1 cellular context compared by ENCODE assay signal in the genomic region with DNA sequence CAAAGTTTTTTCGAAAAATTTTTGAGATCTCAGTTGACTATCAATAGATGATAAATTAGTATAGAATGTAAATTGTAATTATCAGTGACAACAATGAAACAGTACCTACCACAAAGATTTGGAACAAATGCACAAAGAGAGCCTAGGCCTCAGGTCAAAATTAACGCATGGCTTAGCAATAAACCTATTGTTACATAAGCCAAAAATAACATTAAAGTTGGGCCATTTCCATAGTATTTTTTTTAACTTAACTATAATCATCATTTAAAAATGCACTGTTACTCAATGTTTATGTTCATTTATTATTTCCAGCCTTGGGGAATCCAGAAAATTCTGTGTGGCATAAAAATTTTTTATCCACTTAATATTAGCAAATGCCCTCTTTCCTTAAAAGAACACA.
TF ChIP-seq lines count a peak whose summit lies in the region.

No MANE protein-coding gene starts in this region.

TF ChIP-seq in GM23338, 12 proteins besides CTCF, POLR2A, EP300 and RAD21 (continued from another document):
- TF ChIP-seq, protein P1, sequence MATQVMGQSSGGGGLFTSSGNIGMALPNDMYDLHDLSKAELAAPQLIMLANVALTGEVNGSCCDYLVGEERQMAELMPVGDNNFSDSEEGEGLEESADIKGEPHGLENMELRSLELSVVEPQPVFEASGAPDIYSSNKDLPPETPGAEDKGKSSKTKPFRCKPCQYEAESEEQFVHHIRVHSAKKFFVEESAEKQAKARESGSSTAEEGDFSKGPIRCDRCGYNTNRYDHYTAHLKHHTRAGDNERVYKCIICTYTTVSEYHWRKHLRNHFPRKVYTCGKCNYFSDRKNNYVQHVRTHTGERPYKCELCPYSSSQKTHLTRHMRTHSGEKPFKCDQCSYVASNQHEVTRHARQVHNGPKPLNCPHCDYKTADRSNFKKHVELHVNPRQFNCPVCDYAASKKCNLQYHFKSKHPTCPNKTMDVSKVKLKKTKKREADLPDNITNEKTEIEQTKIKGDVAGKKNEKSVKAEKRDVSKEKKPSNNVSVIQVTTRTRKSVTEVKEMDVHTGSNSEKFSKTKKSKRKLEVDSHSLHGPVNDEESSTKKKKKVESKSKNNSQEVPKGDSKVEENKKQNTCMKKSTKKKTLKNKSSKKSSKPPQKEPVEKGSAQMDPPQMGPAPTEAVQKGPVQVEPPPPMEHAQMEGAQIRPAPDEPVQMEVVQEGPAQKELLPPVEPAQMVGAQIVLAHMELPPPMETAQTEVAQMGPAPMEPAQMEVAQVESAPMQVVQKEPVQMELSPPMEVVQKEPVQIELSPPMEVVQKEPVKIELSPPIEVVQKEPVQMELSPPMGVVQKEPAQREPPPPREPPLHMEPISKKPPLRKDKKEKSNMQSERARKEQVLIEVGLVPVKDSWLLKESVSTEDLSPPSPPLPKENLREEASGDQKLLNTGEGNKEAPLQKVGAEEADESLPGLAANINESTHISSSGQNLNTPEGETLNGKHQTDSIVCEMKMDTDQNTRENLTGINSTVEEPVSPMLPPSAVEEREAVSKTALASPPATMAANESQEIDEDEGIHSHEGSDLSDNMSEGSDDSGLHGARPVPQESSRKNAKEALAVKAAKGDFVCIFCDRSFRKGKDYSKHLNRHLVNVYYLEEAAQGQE (IDR thresholded peaks at IDR 0.05; ENCODE audit: unreplicated experiment): no peak
- TF ChIP-seq EZH2phosphoT487 (IDR thresholded peaks at IDR 0.05; ENCODE audit: unreplicated experiment): no peak
- TF ChIP-seq, protein P2, sequence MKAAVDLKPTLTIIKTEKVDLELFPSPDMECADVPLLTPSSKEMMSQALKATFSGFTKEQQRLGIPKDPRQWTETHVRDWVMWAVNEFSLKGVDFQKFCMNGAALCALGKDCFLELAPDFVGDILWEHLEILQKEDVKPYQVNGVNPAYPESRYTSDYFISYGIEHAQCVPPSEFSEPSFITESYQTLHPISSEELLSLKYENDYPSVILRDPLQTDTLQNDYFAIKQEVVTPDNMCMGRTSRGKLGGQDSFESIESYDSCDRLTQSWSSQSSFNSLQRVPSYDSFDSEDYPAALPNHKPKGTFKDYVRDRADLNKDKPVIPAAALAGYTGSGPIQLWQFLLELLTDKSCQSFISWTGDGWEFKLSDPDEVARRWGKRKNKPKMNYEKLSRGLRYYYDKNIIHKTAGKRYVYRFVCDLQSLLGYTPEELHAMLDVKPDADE (IDR thresholded peaks at IDR 0.05): no peak
- TF ChIP-seq ZNF331 (CRISPR knock-in tag; IDR thresholded peaks at IDR 0.05; ENCODE audit: low read depth): no peak
- TF ChIP-seq NANOG (IDR thresholded peaks at IDR 0.05; ENCODE audit: borderline replicate concordance): no peak
- TF ChIP-seq, protein P3, sequence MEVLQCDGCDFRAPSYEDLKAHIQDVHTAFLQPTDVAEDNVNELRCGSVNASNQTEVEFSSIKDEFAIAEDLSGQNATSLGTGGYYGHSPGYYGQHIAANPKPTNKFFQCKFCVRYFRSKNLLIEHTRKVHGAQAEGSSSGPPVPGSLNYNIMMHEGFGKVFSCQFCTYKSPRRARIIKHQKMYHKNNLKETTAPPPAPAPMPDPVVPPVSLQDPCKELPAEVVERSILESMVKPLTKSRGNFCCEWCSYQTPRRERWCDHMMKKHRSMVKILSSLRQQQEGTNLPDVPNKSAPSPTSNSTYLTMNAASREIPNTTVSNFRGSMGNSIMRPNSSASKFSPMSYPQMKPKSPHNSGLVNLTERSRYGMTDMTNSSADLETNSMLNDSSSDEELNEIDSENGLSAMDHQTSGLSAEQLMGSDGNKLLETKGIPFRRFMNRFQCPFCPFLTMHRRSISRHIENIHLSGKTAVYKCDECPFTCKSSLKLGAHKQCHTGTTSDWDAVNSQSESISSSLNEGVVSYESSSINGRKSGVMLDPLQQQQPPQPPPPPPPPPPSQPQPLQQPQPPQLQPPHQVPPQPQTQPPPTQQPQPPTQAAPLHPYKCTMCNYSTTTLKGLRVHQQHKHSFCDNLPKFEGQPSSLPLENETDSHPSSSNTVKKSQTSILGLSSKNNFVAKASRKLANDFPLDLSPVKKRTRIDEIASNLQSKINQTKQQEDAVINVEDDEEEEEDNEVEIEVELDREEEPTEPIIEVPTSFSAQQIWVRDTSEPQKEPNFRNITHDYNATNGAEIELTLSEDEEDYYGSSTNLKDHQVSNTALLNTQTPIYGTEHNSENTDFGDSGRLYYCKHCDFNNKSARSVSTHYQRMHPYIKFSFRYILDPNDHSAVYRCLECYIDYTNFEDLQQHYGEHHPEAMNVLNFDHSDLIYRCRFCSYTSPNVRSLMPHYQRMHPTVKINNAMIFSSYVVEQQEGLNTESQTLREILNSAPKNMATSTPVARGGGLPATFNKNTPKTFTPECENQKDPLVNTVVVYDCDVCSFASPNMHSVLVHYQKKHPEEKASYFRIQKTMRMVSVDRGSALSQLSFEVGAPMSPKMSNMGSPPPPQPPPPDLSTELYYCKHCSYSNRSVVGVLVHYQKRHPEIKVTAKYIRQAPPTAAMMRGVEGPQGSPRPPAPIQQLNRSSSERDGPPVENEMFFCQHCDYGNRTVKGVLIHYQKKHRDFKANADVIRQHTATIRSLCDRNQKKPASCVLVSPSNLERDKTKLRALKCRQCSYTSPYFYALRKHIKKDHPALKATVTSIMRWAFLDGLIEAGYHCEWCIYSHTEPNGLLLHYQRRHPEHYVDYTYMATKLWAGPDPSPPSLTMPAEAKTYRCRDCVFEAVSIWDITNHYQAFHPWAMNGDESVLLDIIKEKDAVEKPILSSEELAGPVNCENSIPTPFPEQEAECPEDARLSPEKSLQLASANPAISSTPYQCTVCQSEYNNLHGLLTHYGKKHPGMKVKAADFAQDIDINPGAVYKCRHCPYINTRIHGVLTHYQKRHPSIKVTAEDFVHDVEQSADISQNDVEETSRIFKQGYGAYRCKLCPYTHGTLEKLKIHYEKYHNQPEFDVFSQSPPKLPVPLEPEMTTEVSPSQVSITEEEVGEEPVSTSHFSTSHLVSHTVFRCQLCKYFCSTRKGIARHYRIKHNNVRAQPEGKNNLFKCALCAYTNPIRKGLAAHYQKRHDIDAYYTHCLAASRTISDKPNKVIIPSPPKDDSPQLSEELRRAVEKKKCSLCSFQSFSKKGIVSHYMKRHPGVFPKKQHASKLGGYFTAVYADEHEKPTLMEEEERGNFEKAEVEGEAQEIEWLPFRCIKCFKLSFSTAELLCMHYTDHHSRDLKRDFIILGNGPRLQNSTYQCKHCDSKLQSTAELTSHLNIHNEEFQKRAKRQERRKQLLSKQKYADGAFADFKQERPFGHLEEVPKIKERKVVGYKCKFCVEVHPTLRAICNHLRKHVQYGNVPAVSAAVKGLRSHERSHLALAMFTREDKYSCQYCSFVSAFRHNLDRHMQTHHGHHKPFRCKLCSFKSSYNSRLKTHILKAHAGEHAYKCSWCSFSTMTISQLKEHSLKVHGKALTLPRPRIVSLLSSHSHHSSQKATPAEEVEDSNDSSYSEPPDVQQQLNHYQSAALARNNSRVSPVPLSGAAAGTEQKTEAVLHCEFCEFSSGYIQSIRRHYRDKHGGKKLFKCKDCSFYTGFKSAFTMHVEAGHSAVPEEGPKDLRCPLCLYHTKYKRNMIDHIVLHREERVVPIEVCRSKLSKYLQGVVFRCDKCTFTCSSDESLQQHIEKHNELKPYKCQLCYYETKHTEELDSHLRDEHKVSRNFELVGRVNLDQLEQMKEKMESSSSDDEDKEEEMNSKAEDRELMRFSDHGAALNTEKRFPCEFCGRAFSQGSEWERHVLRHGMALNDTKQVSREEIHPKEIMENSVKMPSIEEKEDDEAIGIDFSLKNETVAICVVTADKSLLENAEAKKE (CRISPR knock-in tag; IDR thresholded peaks at IDR 0.05): no peak
- no peak for TF ChIP-seq POLR2AphosphoS5 (IDR thresholded peaks at IDR 0.05; ENCODE audit: low read depth)
- TF ChIP-seq STAT1 (IDR thresholded peaks at IDR 0.05; ENCODE audit: unreplicated experiment): no peak
